Comparison of ENCODE assay signal across 6 cellular contexts in the genomic region with DNA sequence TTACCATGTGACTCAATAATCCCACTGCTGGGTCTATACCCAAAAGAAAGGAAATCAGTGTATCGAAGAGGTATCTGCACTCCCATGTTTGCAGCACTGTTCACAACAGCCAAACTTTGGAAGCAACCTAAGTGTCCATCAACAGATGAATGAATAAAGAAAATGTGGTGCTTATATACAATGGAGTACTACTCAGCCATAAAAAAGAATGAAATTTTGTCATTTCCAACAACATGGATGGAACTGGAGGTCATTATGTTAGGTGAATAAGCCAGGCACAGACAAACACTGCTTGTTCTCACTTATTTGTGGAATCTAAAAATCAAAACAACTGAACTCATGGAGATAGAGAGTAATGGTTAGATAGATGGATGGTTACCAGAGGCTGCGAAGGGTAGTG.
"Had no signal": no experiment of that assay in that cellular context is flagged by ENCODE, and none has a peak within 500 bp of the region (broad histone marks: within the 10 kb centered on the region; RNA-seq: fewer than 3 reads in every experiment).

No MANE protein-coding gene starts in this region.

- ATAC-seq: GM12878 had no signal

- DNase-seq: GDM1, GF-D8 had no signal

- H3K4me3 ChIP-seq: GM12878 had no signal

- FAIRE-seq: GM12878, GM12891, GM12892, GM19239 had no signal
